8 cellular contexts compared by ENCODE assay signal in genomic region chr22:30266445-30267381, GRCh38. TPM values are rescaled to one million over a fixed set of nuclear protein-coding genes. Genes with fewer than 3 reads are reported as not detected.
A peak's percentile ranks its signal among the peaks of the same experiment; 100 is the strongest.
DNase-seq lines count a peak whose midpoint lies in the region; ATAC-seq and TF ChIP-seq lines count a peak whose summit lies in the region.

OSM (minus strand) TSS chr22:30266851; CDS start chr22:30266799, 52 bp downstream.

- no peak for TF ChIP-seq CTCF in GM12864 (IDR thresholded peaks at IDR 0.05; ENCODE audit: low read depth, low read length, missing control alignments)
- TF ChIP-seq CTCF in OCI-LY1 (IDR thresholded peaks at IDR 0.05; ENCODE audit: low read length), result no peak
- no peak for TF ChIP-seq CTCF in testis (IDR thresholded peaks at IDR 0.05)

- peak within 1 kb of the TSS; percentile 81 for H3K4me2 ChIP-seq in OCI-LY1 (ENCODE audit: low read length)

- H3F3A ChIP-seq in OCI-LY1 (ENCODE audit: insufficient read depth, low read length), result no peaks in the 10 kb centered on the region

- H3K27me3 ChIP-seq in OCI-LY1 (ENCODE audit: insufficient read depth, low read length) (no peaks in the 10 kb centered on the region), mononuclear cell (ENCODE audit: insufficient read depth, low read length) (no peaks in the 10 kb centered on the region), testis (no peaks in the 10 kb centered on the region)

- H2AFZ ChIP-seq in OCI-LY1 (ENCODE audit: low read length), result no peak within 1 kb of the TSS

- intact Hi-C loops in testis (cut with DNase I; ENCODE audit: low total_unique reads), result loop anchor here (10.0 kb wide), 1 partner anchor 562 kb away; no protein-coding TSS in a partner anchor

- no peaks in the 10 kb centered on the region for H3K79me2 ChIP-seq in OCI-LY1 (ENCODE audit: insufficient read depth, low read length)

- TF ChIP-seq POLR2A in testis (IDR thresholded peaks at IDR 0.05), result no peak

- peak within 1 kb of the TSS; percentile 73 for H3K9ac ChIP-seq in OCI-LY1 (ENCODE audit: low read length)

- 88 to 91% methylated on average over 22 to 35 of the region's 35 CpGs for WGBS in testis, 2 donors

- ATAC-seq in HG03521 (IDR thresholded peaks at IDR 0.05; ENCODE audit: unreplicated experiment), result no peak

- H3K27ac ChIP-seq in OCI-LY1 (ENCODE audit: low read depth, low read length, poor library complexity, severe bottlenecking), result no peak within 1 kb of the TSS
- no peak within 1 kb of the TSS for H3K27ac ChIP-seq in testis

- no peaks in the 10 kb centered on the region for H3K9me3 ChIP-seq in OCI-LY1 (ENCODE audit: low read length)
- H3K9me3 ChIP-seq in mononuclear cell (ENCODE audit: low read depth, low read length), result no peaks in the 10 kb centered on the region
- no peaks in the 10 kb centered on the region for H3K9me3 ChIP-seq in testis

- H4K20me1 ChIP-seq in OCI-LY1 (ENCODE audit: insufficient read depth, low read length), result no peaks in the 10 kb centered on the region

- H3K4me3 ChIP-seq in GM12864 (ENCODE audit: low read depth, low read length) (peak within 1 kb of the TSS; percentile 84), OCI-LY1 (ENCODE audit: low read depth, low read length, poor library complexity, severe bottlenecking) (peak within 1 kb of the TSS; percentile 65), mononuclear cell (ENCODE audit: low read length) (peak within 1 kb of the TSS; percentile 61), testis (peak within 1 kb of the TSS in 1 of 2 donors; percentile 7)

- no peak for DNase-seq in GM12864 (ENCODE audit: low read depth)
- DNase-seq in activated gamma-delta T cell treated with anti-CD3 and anti-CD28 coated beads, Interleukin-2, amount 50 U/mL, for 16 hours (ENCODE audit: low read depth), result peak; percentile 55
- DNase-seq in testis, result peak; percentile 49
- DNase-seq in NCI-H187 treated with DMSO at 0.1 percent for 48 hours (lab: John Stamatoyannopoulos, UW), result no peak
- no peak for DNase-seq in HuH-7.5 (ENCODE audit: low spot score)

- H3K4me1 ChIP-seq in OCI-LY1 (ENCODE audit: insufficient read depth, low read length, severe bottlenecking) (peaks cover 17% of the 10 kb centered on the region), mononuclear cell (ENCODE audit: insufficient read depth, low read length) (peaks cover 95% of the 10 kb centered on the region), testis (peaks cover 4% of the 10 kb centered on the region)

- no peaks in the 10 kb centered on the region for H3K36me3 ChIP-seq in OCI-LY1 (ENCODE audit: insufficient read depth, low read length)
- no peaks in the 10 kb centered on the region for H3K36me3 ChIP-seq in testis (ENCODE audit: low read depth, missing control alignments)

- no peaks in the 10 kb centered on the region for H3K9me2 ChIP-seq in OCI-LY1 (ENCODE audit: low read depth, low read length)

RNA-seq across cellular contexts. Expression of gene OSM, which starts in this region (rescaled TPM):
- total RNA-seq in mononuclear cell, result 240 TPM
- 1 to 10 TPM in 1 of 2 donors, not detected in 1; 1.6 TPM for total RNA-seq in testis
- polyA plus RNA-seq in testis (ENCODE audit: insufficient read depth, low read depth, low replicate concordance), result 0.69 TPM

Comparison
In these comparisons a context has a peak if more than half of its experiments do, and no peak if none do; other contexts are left out.
1. RNA of gene OSM (total RNA-seq): 240 TPM in mononuclear cell (single experiment); 1.6 TPM in testis; every median in the first group is over 10 times any median in the second.
2. DNase-seq: peak in activated gamma-delta T cell treated with anti-CD3 and anti-CD28 coated beads, Interleukin-2, amount 50 U/mL, for 16 hours (single experiment) and testis (single experiment); none in GM12864 (single experiment), NCI-H187 treated with DMSO at 0.1 percent for 48 hours (single experiment) and HuH-7.5 (single experiment).